8 cellular contexts compared by ENCODE assay signal in genomic region chr7:95608344-95609173, GRCh38.
A peak's percentile ranks its signal among the peaks of the same experiment; 100 is the strongest.
DNase-seq lines count a peak whose midpoint lies in the region; ATAC-seq, FAIRE-seq and TF ChIP-seq lines count a peak whose summit lies in the region.

No MANE protein-coding gene starts in this region.

- H3K4me3 ChIP-seq in cardiac fibroblast (replicated peaks in 1 of 2; ENCODE audit: low read depth in 2 of 2, low read length in 2 of 2) = no peak overlapping the region
- H3K4me3 ChIP-seq in skeletal muscle cell (ENCODE audit: low read depth, low read length) = no peak overlapping the region

- peak; percentile 86 for FAIRE-seq in GM19239 (lab: Jason Lieb, UNC)

- DNase-seq in GM19239 (ENCODE audit: insufficient read length, low spot score) (peak; percentile 37), NOMO-1 (lab: John Stamatoyannopoulos, UW; ENCODE audit: unreplicated experiment in 2 of 2) (peak; percentile 97 to 100), cardiac fibroblast (ENCODE audit: low read depth in 2 of 2) (peak; percentile 96 to 99), inferior parietal cortex (ENCODE audit: extremely low spot score) (peak; percentile 73), skeletal muscle cell (ENCODE audit: low read depth) (peak; percentile 93), NCI-H128 (lab: John Stamatoyannopoulos, UW; ENCODE audit: unreplicated experiment) (no peak)

- TF ChIP-seq CTCF in C4-2B (conservative IDR thresholded peaks at IDR 0.05) = no peak
- no peak for TF ChIP-seq CTCF in cardiac fibroblast (IDR thresholded peaks at IDR 0.05; ENCODE audit: low read depth, low read length)

- peak overlapping the region; percentile 72 for H3K27ac ChIP-seq in C4-2B

- peak; percentile 98 for ATAC-seq in HG03139 (IDR thresholded peaks at IDR 0.05; ENCODE audit: unreplicated experiment)
